ENCODE assay signal across 20 cellular contexts in genomic region chr17:47301831-47302230, GRCh38. TPM values are rescaled to one million over a fixed set of nuclear protein-coding genes. Genes with fewer than 3 reads are reported as not detected.
DNase-seq lines count a peak whose midpoint lies in the region; ATAC-seq, FAIRE-seq and TF ChIP-seq lines count a peak whose summit lies in the region.
"Had no signal": no experiment of that assay in that cellular context is flagged by ENCODE, and none has a peak within 500 bp of the region (broad histone marks: within the 10 kb centered on the region; RNA-seq: fewer than 3 reads in every experiment).

No MANE protein-coding gene starts in this region.

- H3K27ac ChIP-seq in HEK293 (ENCODE audit: extremely low read depth, low read depth, low read length) (no peak overlapping the region), Panc1 (ENCODE audit: low read length) (peak overlapping the region; percentile 39; the same call in 1 of the 2 replicates), K562 (ENCODE audit: extremely low read depth, low read depth, low read length) (no peak overlapping the region)
- H3K27ac ChIP-seq: KMS-11 had no signal

- no peaks in the 10 kb centered on the region for H3K9me3 ChIP-seq in HEK293 (ENCODE audit: control insufficient read depth, insufficient read depth, low read depth, low read length)
- no peaks in the 10 kb centered on the region for H3K9me3 ChIP-seq in Panc1 (ENCODE audit: control insufficient read depth, insufficient read depth, low read depth, low read length)
- H3K9me3 ChIP-seq in K562 (replicated peaks; ENCODE audit: control insufficient read depth, insufficient read depth, low read depth, low read length) = no peaks in the 10 kb centered on the region
- H3K9me3 ChIP-seq: BE2C, Caco-2 had no signal

- intact Hi-C loops in Panc1 (cut with micrococcal nuclease; ENCODE audit: unreplicated experiment) (no loop called here), K562 (cut with micrococcal nuclease) (no loop called here)

- no peak for DNase-seq in GM12892 (ENCODE audit: insufficient read length)
- no peak for DNase-seq in Panc1 (ENCODE audit: low read depth, low spot score)
- no peak for DNase-seq in K562 (ENCODE audit: extremely low read depth in 1 of 4, low spot score in 3 of 4)
- no peak for DNase-seq in nucleus accumbens (lab: John Stamatoyannopoulos, UW)
- DNase-seq in stimulated activated CD4-positive, alpha-beta T cell treated with anti-CD3 and anti-CD28 coated beads, Interleukin-1b, Interleukin-23, amount 100 ng/mL, for 48 hours = no peak
- no peak for DNase-seq in DMS79 (lab: John Stamatoyannopoulos, UW)
- no peak for DNase-seq in effector CD8-positive, alpha-beta T cell (lab: John Stamatoyannopoulos, UW)
- DNase-seq: ACHN, BE2C, C1 segment of cervical spinal cord, Caco-2, GF-D8, H9 had no signal

- H3K27me3 ChIP-seq in Panc1 (ENCODE audit: control insufficient read depth, insufficient read depth, low read length) = no peaks in the 10 kb centered on the region
- no peaks in the 10 kb centered on the region for H3K27me3 ChIP-seq in K562 (ENCODE audit: control insufficient read depth in 2 of 2, insufficient read depth in 2 of 2, low read length in 2 of 2)
- H3K27me3 ChIP-seq: BE2C had no signal

- in situ Hi-C loops in Panc1 (cut with HindIII; ENCODE audit: low pct_unique_long_range_greater_than_20kb, low sequenced_read_pairs) (no loop called here), K562 (cut with MboI) (no loop called here)

- no peak for TF ChIP-seq POLR2A in GM12892 (IDR thresholded peaks at IDR 0.05; ENCODE audit: low read depth, low read length)
- TF ChIP-seq POLR2A in K562 (conservative IDR thresholded peaks at IDR 0.05) = no peak

- CTCF ChIA-PET in HEK293 (lab: Yijun Ruan, JAX) (interaction anchor here (0.6 to 1.4 kb wide), 4 partner anchors 18 to 360 kb away, joined by 3 to 4 read pairs (median 4); no protein-coding TSS in a partner anchor), Panc1 (lab: Charles Lee) (no interaction called here), K562 (lab: Yijun Ruan, JAX; ENCODE audit: low intra/inter-chr PET ratio) (no interaction called here)

- H2AFZ ChIP-seq in K562 (ENCODE audit: low read depth, low read length) = no peak overlapping the region

- peak; percentile 51 for FAIRE-seq in GM12892 (lab: Jason Lieb, UNC)
- peak; percentile 63 for FAIRE-seq in K562 (lab: Jason Lieb, UNC)
- FAIRE-seq: A204.1, D721Med, GM18507, H1 had no signal

- BruUV-seq in Panc1 (replicated peaks; lab: Mats Ljungman, UMichigan) = no TSS peak
- BruUV-seq in K562 (replicated peaks; lab: Mats Ljungman, UMichigan) = no TSS peak

- H3K4me2 ChIP-seq in K562 (ENCODE audit: insufficient read depth, low read length) = no peak overlapping the region
- H3K4me2 ChIP-seq: KMS-11 had no signal

- H3K79me2 ChIP-seq in K562 (ENCODE audit: control insufficient read depth, insufficient read depth, low read length) = no peaks in the 10 kb centered on the region

- POLR2A ChIA-PET in HEK293 (lab: Yijun Ruan, JAX) = no interaction called here
- POLR2A ChIA-PET in Panc1 (lab: Charles Lee) = no interaction called here
- POLR2A ChIA-PET in K562 (lab: Yijun Ruan, JAX) = interaction anchor here (0.9 to 4.0 kb wide), 3 partner anchors 9 to 11 kb away, joined by 3 to 18 read pairs (median 4); no protein-coding TSS in a partner anchor

- H3K36me3 ChIP-seq in HEK293 (ENCODE audit: control insufficient read depth in 2 of 2, insufficient read depth in 1 of 2, low read length in 2 of 2) (no peaks in the 10 kb centered on the region), Panc1 (ENCODE audit: control insufficient read depth, insufficient read depth, low read length) (no peaks in the 10 kb centered on the region), K562 (ENCODE audit: control insufficient read depth, insufficient read depth, low read length) (no peaks in the 10 kb centered on the region)
- H3K36me3 ChIP-seq: BE2C had no signal

- no peaks in the 10 kb centered on the region for H4K20me1 ChIP-seq in K562 (replicated peaks; ENCODE audit: control insufficient read depth, insufficient read depth, low read length)

- no peak overlapping the region for H3K9ac ChIP-seq in K562 (ENCODE audit: insufficient read depth in 1 of 2, low read depth in 2 of 2, low read length in 2 of 2)
- H3K9ac ChIP-seq: KMS-11 had no signal

- no peaks in the 10 kb centered on the region for H3K9me1 ChIP-seq in K562 (ENCODE audit: control insufficient read depth, insufficient read depth, low read length)

- no peak for TF ChIP-seq RAD21 in K562 (CRISPR knock-in tag; conservative IDR thresholded peaks at IDR 0.05 in 1 of 2, IDR thresholded peaks at IDR 0.05 in 1 of 2)

- H3K4me3 ChIP-seq in HEK293 (ENCODE audit: low read depth, low read length) (no peak overlapping the region), Panc1 (ENCODE audit: low read depth in 2 of 2, low read length in 2 of 2) (no peak overlapping the region), K562 (no peak overlapping the region)

- ATAC-seq in Panc1 (no peak), K562 (no peak)

- H3K4me1 ChIP-seq in HEK293 (ENCODE audit: control insufficient read depth, insufficient read depth, low read length) (no peaks in the 10 kb centered on the region), Panc1 (ENCODE audit: control insufficient read depth, insufficient read depth, low read length) (peaks cover 14% of the 10 kb centered on the region), K562 (replicated peaks in 1 of 2; ENCODE audit: control insufficient read depth in 2 of 2, insufficient read depth in 2 of 2, low read length in 2 of 2) (peaks cover 4 to 24% of the 10 kb centered on the region in 2 experiments)
- H3K4me1 ChIP-seq: BE2C had no signal

- TF ChIP-seq EP300 in K562 (IDR thresholded peaks at IDR 0.05; ENCODE audit: low read length) = no peak

- 27% methylated on average over 2 of the region's 2 CpGs for WGBS in K562 (ENCODE audit: insufficient coverage, low coverage, missing lambda C conversion rate)

- TF ChIP-seq CTCF in HEK293 (tag by site-specific recombination; IDR thresholded peaks at IDR 0.05) (no peak), Panc1 (IDR thresholded peaks at IDR 0.05) (no peak), K562 (IDR thresholded peaks at IDR 0.05 in 2 of 3, conservative IDR thresholded peaks at IDR 0.05 in 1 of 3; ENCODE audit: insufficient read depth in 2 of 3, low read depth in 1 of 3, low read length in 3 of 3) (no peak)

TF ChIP-seq in HEK293, 187 proteins besides CTCF, POLR2A, EP300 and RAD21:
- no peak for TF ChIP-seq ZNF416 (tag by site-specific recombination; IDR thresholded peaks at IDR 0.05)
- TF ChIP-seq SETDB1 (IDR thresholded peaks at IDR 0.05; ENCODE audit: insufficient read length, low read length) = peak; percentile 65
TF ChIP-seq in HEK293: peak in this region for 1.

TF ChIP-seq in K562, 482 proteins besides CTCF, POLR2A, EP300 and RAD21 (continues in another document):
- TF ChIP-seq ZFPM2 (CRISPR knock-in tag; IDR thresholded peaks at IDR 0.05) = no peak

RNA-seq across cellular contexts. Expression of gene EFCAB13, which starts 21.9 kb away (rescaled TPM):
- polyA plus RNA-seq in GM12892 (2012; ENCODE audit: missing spikeins) = 4.5 TPM
- total RNA-seq in Panc1 (2021; ENCODE audit: unreplicated experiment) = 7.1 TPM
- polyA plus RNA-seq in Panc1 (2012; ENCODE audit: insufficient read length) = 3.0 TPM
- total RNA-seq in K562 (2011; cell fraction: chromatin; rRNA removed; ENCODE audit: low replicate concordance) = 1.8 and 4.2 TPM in 2 replicates
- 0.66 TPM in 1 of 2 replicates, not detected in the other for total RNA-seq in K562 (2011; cell fraction: nucleolus; rRNA removed)
- 1.1 and 2.4 TPM in 2 replicates for total RNA-seq in K562 (2011; cell fraction: nucleoplasm; rRNA removed)
- total RNA-seq in K562 (2014; rRNA removed) = 1.3 and 3.1 TPM in 2 replicates
- total RNA-seq in K562 (2014; rRNA removed; fragmentation: Illumina TruSeq; extraction: Trizol) = 1.3 TPM in 2 replicates
- 0.69 and 1.2 TPM in 2 replicates for total RNA-seq in K562 (2015; rRNA removed; fragmentation: Illumina TruSeq; extraction: Trizol)
- 1.0 and 2.6 TPM in 2 replicates for total RNA-seq in K562 (2021)
- polyA plus RNA-seq in K562 (2011; rRNA removed) = 0.70 and 1.1 TPM in 2 replicates
- 0.09 TPM in 1 of 2 replicates, not detected in the other for polyA plus RNA-seq in K562 (2011; cell fraction: cytosol; rRNA removed)
- polyA plus RNA-seq in K562 (2011; cell fraction: nucleus; rRNA removed) = 1.0 and 1.2 TPM in 2 replicates
- 0.83 and 2.9 TPM in 2 replicates for polyA plus RNA-seq in K562 (2012)
- polyA plus RNA-seq in K562 (2014; fragmentation: Illumina TruSeq; extraction: Trizol) = 0.95 and 1.2 TPM in 2 replicates
- polyA plus RNA-seq in K562 (2014; fragmentation: Nextera tagmentation; extraction: Ambion mirVana) = under 1 TPM; 0.46 TPM
- polyA plus RNA-seq in K562 (2014; rRNA removed) = 0.32 and 2.7 TPM in 2 replicates
- polyA minus RNA-seq in K562 (2011; rRNA and poly(A)+ RNA removed) = 1.6 and 2.1 TPM in 2 replicates
- not detected in 2 replicates for polyA minus RNA-seq in K562 (2011; cell fraction: cytosol; rRNA and poly(A)+ RNA removed)
- 0.67 and 1.4 TPM in 2 replicates for polyA minus RNA-seq in K562 (2011; cell fraction: nucleus; rRNA and poly(A)+ RNA removed)

RNA-seq across cellular contexts. Expression of gene ITGB3, which starts 48.2 kb away (rescaled TPM):
- polyA plus RNA-seq in GM12892 (2012; ENCODE audit: missing spikeins) = 5.5 TPM
- total RNA-seq in Panc1 (2021; ENCODE audit: unreplicated experiment) (17.6 TPM), K562 (2014; rRNA removed) (0.45 and 0.54 TPM in 2 replicates), K562 (2014; rRNA removed; fragmentation: Illumina TruSeq; extraction: Trizol) (0.47 and 0.99 TPM in 2 replicates), K562 (2015; rRNA removed; fragmentation: Illumina TruSeq; extraction: Trizol) (0.30 and 0.62 TPM in 2 replicates), K562 (2021) (0.84 and 0.92 TPM in 2 replicates)
- polyA plus RNA-seq in Panc1 (2012; ENCODE audit: insufficient read length) = 12.8 TPM
- 3.2 and 6.2 TPM in 2 replicates for total RNA-seq in K562 (2011; cell fraction: chromatin; rRNA removed; ENCODE audit: low replicate concordance)
- 2.8 and 4.7 TPM in 2 replicates for total RNA-seq in K562 (2011; cell fraction: nucleolus; rRNA removed)
- 3.4 and 4.4 TPM in 2 replicates for total RNA-seq in K562 (2011; cell fraction: nucleoplasm; rRNA removed)
- polyA plus RNA-seq in K562 (2011; rRNA removed) (1.1 and 2.6 TPM in 2 replicates), K562 (2014; fragmentation: Illumina TruSeq; extraction: Trizol) (0.60 and 0.62 TPM in 2 replicates), K562 (2014; fragmentation: Nextera tagmentation; extraction: Ambion mirVana) (under 1 TPM in 1 of 2 experiments, not detected in 1; 0.08 TPM), K562 (2014; rRNA removed) (0.32 and 0.62 TPM in 2 replicates)
- polyA plus RNA-seq in K562 (2011; cell fraction: cytosol; rRNA removed) = 1.0 and 1.9 TPM in 2 replicates
- 0.95 and 3.2 TPM in 2 replicates for polyA plus RNA-seq in K562 (2011; cell fraction: nucleus; rRNA removed)
- polyA plus RNA-seq in K562 (2012) = 0.73 and 1.0 TPM in 2 replicates
- 1.8 and 6.9 TPM in 2 replicates for polyA minus RNA-seq in K562 (2011; rRNA and poly(A)+ RNA removed)
- 0.64 and 3.1 TPM in 2 replicates for polyA minus RNA-seq in K562 (2011; cell fraction: cytosol; rRNA and poly(A)+ RNA removed)
- polyA minus RNA-seq in K562 (2011; cell fraction: nucleus; rRNA and poly(A)+ RNA removed) = 1.2 and 1.6 TPM in 2 replicates
- total RNA-seq: H9, HT-29 had no signal
